Comparison of ENCODE assay signal across 15 cellular contexts in the genomic region with DNA sequence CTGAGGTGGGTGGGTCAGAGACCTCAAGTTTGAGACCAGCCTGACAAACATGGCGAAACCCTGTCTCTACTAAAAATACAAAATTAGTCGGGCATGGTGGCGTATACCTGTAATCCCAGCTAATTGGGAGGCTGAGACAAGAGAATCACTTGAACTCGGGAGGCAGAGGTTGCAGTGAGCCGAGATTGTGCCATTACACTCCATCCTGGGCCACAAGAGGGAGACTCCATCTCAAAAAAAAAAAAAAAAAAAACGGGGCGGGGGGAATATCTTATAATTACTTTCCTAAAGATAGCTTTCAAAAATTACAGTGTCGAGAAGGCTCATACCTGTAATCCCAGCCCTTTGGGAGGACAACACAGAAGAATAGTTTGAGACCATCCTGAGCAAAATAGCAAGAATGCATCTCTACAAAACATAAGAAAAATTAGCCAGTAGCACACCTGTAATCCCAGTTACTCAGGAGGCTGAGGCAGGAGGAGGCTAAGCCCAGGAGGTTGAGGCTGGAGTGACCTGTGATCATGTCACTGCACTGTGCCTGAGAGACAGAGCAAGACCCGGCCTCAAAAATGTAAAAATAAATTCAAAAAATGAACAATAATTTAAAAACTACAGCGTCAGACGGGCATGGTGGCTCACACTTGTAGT. TPM values are rescaled to one million over a fixed set of nuclear protein-coding genes. Genes with fewer than 3 reads are reported as not detected.
DNase-seq lines count a peak whose midpoint lies in the region; ATAC-seq and TF ChIP-seq lines count a peak whose summit lies in the region.
"Had no signal": no experiment of that assay in that cellular context is flagged by ENCODE, and none has a peak within 500 bp of the region (broad histone marks: within the 10 kb centered on the region; RNA-seq: fewer than 3 reads in every experiment).

No MANE protein-coding gene starts in this region.

- no peaks in the 10 kb centered on the region for H3K9me3 ChIP-seq in Loucy (ENCODE audit: insufficient read depth, low read depth, low read length)
- H3K9me3 ChIP-seq in effector memory CD4-positive, alpha-beta T cell (ENCODE audit: control insufficient read depth, low read length): no peaks in the 10 kb centered on the region
- H3K9me3 ChIP-seq: thoracic aorta had no signal

- no peak overlapping the region for H3K27ac Mint-ChIP-seq in chondrocyte (ENCODE audit: unreplicated experiment)
- no peak overlapping the region for H3K27ac Mint-ChIP-seq in osteocyte (ENCODE audit: unreplicated experiment)

- DNase-seq in NCI-H82 (lab: John Stamatoyannopoulos, UW) (peak; percentile 44), NCI-H82 treated with DMSO at 0.1 percent for 48 hours (lab: John Stamatoyannopoulos, UW; ENCODE audit: unreplicated experiment) (no peak), chondrocyte (ENCODE audit: low spot score) (no peak), osteocyte (ENCODE audit: extremely low spot score, unreplicated experiment) (no peak), KG1 (lab: John Stamatoyannopoulos, UW) (no peak)
- no peak for DNase-seq in effector memory CD4-positive, alpha-beta T cell
- DNase-seq: activated CD4-positive, alpha-beta T cell treated with anti-CD3 and anti-CD28 coated beads for 48 hours; activated effector memory CD4-positive, alpha-beta T cell treated with anti-CD3 and anti-CD28 coated beads, Interleukin-2, amount 50 U/mL, for 16 hours; central memory CD4-positive, alpha-beta T cell; islet precursor cell; MV-4-11; NCI-H526 treated with DMSO at 0.1 percent for 48 hours had no signal

- H3F3A ChIP-seq in Loucy (ENCODE audit: low read depth): no peaks in the 10 kb centered on the region

- H2AFZ ChIP-seq in Loucy (ENCODE audit: low read length): no peak overlapping the region

- H3K4me1 ChIP-seq in Loucy (ENCODE audit: insufficient read depth, low read length, poor library complexity, severe bottlenecking): peaks cover 8% of the 10 kb centered on the region
- H3K4me1 ChIP-seq in effector memory CD4-positive, alpha-beta T cell (ENCODE audit: control insufficient read depth, insufficient read depth, low read length, poor library complexity, severe bottlenecking): no peaks in the 10 kb centered on the region

- peaks cover 2% of the 10 kb centered on the region for H4K20me1 ChIP-seq in Loucy (ENCODE audit: insufficient read depth, low read length, poor library complexity, severe bottlenecking)

- TF ChIP-seq CTCF in Loucy (conservative IDR thresholded peaks at IDR 0.05; ENCODE audit: low read length) (peak; percentile 41), chondrocyte (IDR thresholded peaks at IDR 0.05) (peak; percentile 70), osteocyte (IDR thresholded peaks at IDR 0.05) (peak; percentile 38)

- ATAC-seq in HG03378 (IDR thresholded peaks at IDR 0.05; ENCODE audit: unreplicated experiment): no peak

- H3K9ac ChIP-seq in Loucy (ENCODE audit: low read depth, low read length, poor library complexity, severe bottlenecking): no peak overlapping the region

- H3K4me2 ChIP-seq in Loucy (ENCODE audit: low read depth, low read length, poor library complexity, severe bottlenecking): no peak overlapping the region

- H3K9me2 ChIP-seq in Loucy (replicated peaks; ENCODE audit: low read depth, low read length): no peaks in the 10 kb centered on the region

- no peaks in the 10 kb centered on the region for H3K36me3 Mint-ChIP-seq in chondrocyte (ENCODE audit: low read depth)
- no peaks in the 10 kb centered on the region for H3K36me3 Mint-ChIP-seq in osteocyte (ENCODE audit: unreplicated experiment)

- H3K4me3 Mint-ChIP-seq in chondrocyte (ENCODE audit: unreplicated experiment) (no peak overlapping the region), osteocyte (ENCODE audit: unreplicated experiment) (no peak overlapping the region)

- no peaks in the 10 kb centered on the region for H3K27me3 ChIP-seq in Loucy (ENCODE audit: insufficient read depth, low read length, poor library complexity, severe bottlenecking)
- no peaks in the 10 kb centered on the region for H3K27me3 ChIP-seq in effector memory CD4-positive, alpha-beta T cell (replicated peaks; ENCODE audit: control insufficient read depth, insufficient read depth, low read length, poor library complexity, severe bottlenecking)

- H3K4me3 ChIP-seq in Loucy (ENCODE audit: low read length, poor library complexity, severe bottlenecking): no peak overlapping the region
- no peak overlapping the region for H3K4me3 ChIP-seq in effector memory CD4-positive, alpha-beta T cell (ENCODE audit: insufficient read depth, low read depth, low read length, poor library complexity, severe bottlenecking)
- H3K4me3 ChIP-seq: thoracic aorta had no signal

- peaks cover 47% of the 10 kb centered on the region; the same call in 1 of the 2 replicates for H3K79me2 ChIP-seq in Loucy (ENCODE audit: insufficient read depth, low read length)

- H3K9me3 Mint-ChIP-seq in chondrocyte (ENCODE audit: low read depth) (no peaks in the 10 kb centered on the region), osteocyte (ENCODE audit: unreplicated experiment) (no peaks in the 10 kb centered on the region)

- H3K27me3 Mint-ChIP-seq in chondrocyte (ENCODE audit: low read depth): no peaks in the 10 kb centered on the region
- no peaks in the 10 kb centered on the region for H3K27me3 Mint-ChIP-seq in osteocyte (ENCODE audit: unreplicated experiment)

- H3K27ac ChIP-seq in effector memory CD4-positive, alpha-beta T cell (ENCODE audit: insufficient read depth, low read length, poor library complexity, severe bottlenecking): no peak overlapping the region
- H3K27ac ChIP-seq: thoracic aorta had no signal

- no peaks in the 10 kb centered on the region for H3K36me3 ChIP-seq in Loucy (ENCODE audit: insufficient read depth, low read length)
- H3K36me3 ChIP-seq in effector memory CD4-positive, alpha-beta T cell (ENCODE audit: control insufficient read depth, insufficient read depth, low read length): no peaks in the 10 kb centered on the region
- H3K36me3 ChIP-seq: thoracic aorta had no signal

- peaks cover 33% of the 10 kb centered on the region for H3K4me1 Mint-ChIP-seq in chondrocyte (ENCODE audit: low read depth)
- peaks cover 25% of the 10 kb centered on the region for H3K4me1 Mint-ChIP-seq in osteocyte (ENCODE audit: unreplicated experiment)

RNA-seq across cellular contexts. Expression of gene CBFA2T2, which starts 25.8 kb away (rescaled TPM):
- 14.7 to 23.6 TPM (median 23.5 TPM) in 3 replicates for total RNA-seq in chondrocyte
- 19.6 and 19.9 TPM in 2 replicates for total RNA-seq in osteocyte
